ENCODE assay signal across 9 cellular contexts in genomic region chr4:3042226-3042625, GRCh38. TPM values are rescaled to one million over a fixed set of nuclear protein-coding genes. Genes with fewer than 3 reads are reported as not detected.
DNase-seq lines count a peak whose midpoint lies in the region; ATAC-seq and TF ChIP-seq lines count a peak whose summit lies in the region.
"Had no signal": no experiment of that assay in that cellular context is flagged by ENCODE, and none has a peak within 500 bp of the region (broad histone marks: within the 10 kb centered on the region; RNA-seq: fewer than 3 reads in every experiment).

No MANE protein-coding gene starts in this region.

- H2BK120ac ChIP-seq in H9 (ENCODE audit: low read depth, low read length, poor library complexity, severe bottlenecking) = no peak overlapping the region

- 66% methylated on average over 10 of the region's 10 CpGs for WGBS in liver
- WGBS in suprapubic skin = 68% methylated on average over 10 of the region's 10 CpGs
- no CpG with 5 or more reads among the region's 10 CpGs for WGBS in H9 (ENCODE audit: extremely low coverage, insufficient read length, low lambda C conversion rate)

- H3K36me3 ChIP-seq in liver (ENCODE audit: control insufficient read depth in 4 of 4, insufficient read depth in 3 of 4, low read depth in 1 of 4, low read length in 3 of 4) = no peaks in the 10 kb centered on the region
- no peaks in the 10 kb centered on the region for H3K36me3 ChIP-seq in suprapubic skin

- H2BK20ac ChIP-seq in H9 (ENCODE audit: low read depth, low read length, poor library complexity, severe bottlenecking) = no peak overlapping the region

- H3K4me2 ChIP-seq in H9 (ENCODE audit: insufficient read depth, insufficient read length, low read length) = no peak overlapping the region

- H4K5ac ChIP-seq in H9 (ENCODE audit: insufficient read length, low read depth, low read length) = no peak overlapping the region

- H3K79me1 ChIP-seq in H9 (ENCODE audit: insufficient read depth, low read depth, low read length, poor library complexity, severe bottlenecking) = no peaks in the 10 kb centered on the region

- H2BK15ac ChIP-seq in H9 (ENCODE audit: low read depth, low read length) = no peak overlapping the region

- peaks cover 7% of the 10 kb centered on the region for H3K9me3 Mint-ChIP-seq in activated CD4-positive, alpha-beta T cell treated with anti-CD3 and anti-CD28 coated beads for 36 hours (ENCODE audit: low read depth)
- H3K9me3 Mint-ChIP-seq in activated T-helper 1 cell treated with anti-CD3 and anti-CD28 coated beads, Interleukin-12 subunit alpha, Interleukin-12 subunit beta, Interleukin-2, Interleukin-4 antibody, amounts not matched to agents 30 ng/mL and 10 ng/mL and 1 ng/mL, durations not matched to agents 14 hours and 24 hours and 36 hours = peaks cover 4% of the 10 kb centered on the region
- no peaks in the 10 kb centered on the region for H3K9me3 Mint-ChIP-seq in H9

- no peaks in the 10 kb centered on the region for H4K20me1 ChIP-seq in H9 (ENCODE audit: control insufficient read depth, insufficient read depth, insufficient read length)

- H3K4me1 Mint-ChIP-seq in activated CD4-positive, alpha-beta T cell treated with anti-CD3 and anti-CD28 coated beads for 36 hours = peaks cover 51% of the 10 kb centered on the region
- peaks cover 58% of the 10 kb centered on the region for H3K4me1 Mint-ChIP-seq in activated T-helper 1 cell treated with anti-CD3 and anti-CD28 coated beads, Interleukin-12 subunit alpha, Interleukin-12 subunit beta, Interleukin-2, Interleukin-4 antibody, amounts not matched to agents 30 ng/mL and 10 ng/mL and 1 ng/mL, durations not matched to agents 14 hours and 24 hours and 36 hours (ENCODE audit: low read depth)
- peaks cover 4 to 17% of the 10 kb centered on the region in 2 experiments for H3K4me1 Mint-ChIP-seq in H9

- intact Hi-C loops in activated CD4-positive, alpha-beta T cell treated with anti-CD3 and anti-CD28 coated beads for 36 hours (cut with DNase I, micrococcal nuclease) = no loop called here
- intact Hi-C loops in activated T-helper 1 cell treated with anti-CD3 and anti-CD28 coated beads, Interleukin-12 subunit alpha, Interleukin-12 subunit beta, Interleukin-2, Interleukin-4 antibody, amounts not matched to agents 30 ng/mL and 10 ng/mL and 1 ng/mL, durations not matched to agents 14 hours and 24 hours and 36 hours (cut with micrococcal nuclease) = no loop called here

- H3K27ac Mint-ChIP-seq in activated CD4-positive, alpha-beta T cell treated with anti-CD3 and anti-CD28 coated beads for 36 hours = peak overlapping the region; percentile 78
- H3K27ac Mint-ChIP-seq in activated T-helper 1 cell treated with anti-CD3 and anti-CD28 coated beads, Interleukin-12 subunit alpha, Interleukin-12 subunit beta, Interleukin-2, Interleukin-4 antibody, amounts not matched to agents 30 ng/mL and 10 ng/mL and 1 ng/mL, durations not matched to agents 14 hours and 24 hours and 36 hours = peak overlapping the region; percentile 81
- H3K27ac Mint-ChIP-seq in H9 = 0 out of 7 replicates have a peak overlapping the region, but pooled peaks of 1 of the 3 experiments have one; percentile 48

- no peak overlapping the region for H4K8ac ChIP-seq in H9 (replicated peaks; ENCODE audit: insufficient read length, low read depth, low read length)

- H3K9ac ChIP-seq in liver (ENCODE audit: low read depth in 1 of 2, low read length in 2 of 2) (no peak overlapping the region), H9 (ENCODE audit: extremely low read depth, insufficient read length, low read length) (no peak overlapping the region)

- H2AK5ac ChIP-seq in H9 (ENCODE audit: insufficient read length, low read length) = no peak overlapping the region

- no peak overlapping the region for H2BK12ac ChIP-seq in H9 (ENCODE audit: insufficient read length, low read depth, low read length)

- TF ChIP-seq RAD21 in liver (IDR thresholded peaks at IDR 0.05) = no peak

- H3K23ac ChIP-seq in H9 (ENCODE audit: insufficient read length, low read depth, low read length) = no peak overlapping the region

- no peak overlapping the region for H3T11ph ChIP-seq in H9 (ENCODE audit: low read length)

- peak overlapping the region in 1 of 2 donors; percentile 21 for H3K27ac ChIP-seq in liver (ENCODE audit: low read depth in 1 of 2, low read length in 2 of 2)
- peak overlapping the region; percentile 44 for H3K27ac ChIP-seq in suprapubic skin
- no peak overlapping the region for H3K27ac ChIP-seq in H9 (ENCODE audit: insufficient read length, low read depth, low read length)

- H3K4me3 ChIP-seq in liver (ENCODE audit: low read depth in 1 of 3, low read length in 3 of 3) (peak overlapping the region; percentile 6 to 45 (median 22)), suprapubic skin (peak overlapping the region; percentile 53)

- DNase-seq in activated CD4-positive, alpha-beta T cell treated with anti-CD3 and anti-CD28 coated beads for 36 hours = no peak
- no peak for DNase-seq in activated CD4-positive, alpha-beta T cell treated with anti-CD3 and anti-CD28 coated beads, Interleukin-2, amount 50 U/mL, for 4 hours
- DNase-seq in activated T-helper 1 cell treated with anti-CD3 and anti-CD28 coated beads, Interleukin-12 subunit alpha, Interleukin-12 subunit beta, Interleukin-2, Interleukin-4 antibody, amounts not matched to agents 30 ng/mL and 10 ng/mL and 1 ng/mL, durations not matched to agents 14 hours and 24 hours and 36 hours (ENCODE audit: low spot score) = no peak
- DNase-seq in suprapubic skin (ENCODE audit: low spot score in 2 of 2) = no peak
- no peak for DNase-seq in GM03348 (ENCODE audit: low spot score)
- no peak for DNase-seq in stimulated activated naive CD4-positive, alpha-beta T cell treated with Interleukin-2 at 50 U/mL for 16 hours (lab: John Stamatoyannopoulos, UW)
- no peak for DNase-seq in H9

- no peaks in the 10 kb centered on the region for H3K9me3 ChIP-seq in liver (ENCODE audit: control insufficient read depth in 4 of 4, low read length in 3 of 4)
- H3K9me3 ChIP-seq in suprapubic skin = no peaks in the 10 kb centered on the region
- no peaks in the 10 kb centered on the region for H3K9me3 ChIP-seq in H9 (ENCODE audit: control insufficient read depth, low read depth, low read length)

- peaks cover 5% of the 10 kb centered on the region for H3K27me3 Mint-ChIP-seq in activated CD4-positive, alpha-beta T cell treated with anti-CD3 and anti-CD28 coated beads for 36 hours
- H3K27me3 Mint-ChIP-seq in activated T-helper 1 cell treated with anti-CD3 and anti-CD28 coated beads, Interleukin-12 subunit alpha, Interleukin-12 subunit beta, Interleukin-2, Interleukin-4 antibody, amounts not matched to agents 30 ng/mL and 10 ng/mL and 1 ng/mL, durations not matched to agents 14 hours and 24 hours and 36 hours (ENCODE audit: insufficient read depth) = peaks cover 13% of the 10 kb centered on the region
- peaks cover 4% of the 10 kb centered on the region for H3K27me3 Mint-ChIP-seq in H9 (ENCODE audit: low read depth)

- no peak overlapping the region for H3K14ac ChIP-seq in H9 (ENCODE audit: insufficient read depth, low read length)

- no peak overlapping the region for H2BK5ac ChIP-seq in H9 (ENCODE audit: insufficient read length, low read length)

- no peak for ATAC-seq in activated CD4-positive, alpha-beta T cell treated with anti-CD3 and anti-CD28 coated beads for 36 hours

- CTCF ChIA-PET in activated CD4-positive, alpha-beta T cell treated with anti-CD3 and anti-CD28 coated beads for 36 hours (lab: Charles Lee) = interaction anchor here (0.9 to 1.2 kb wide), 4 partner anchors 16 to 88 kb away, joined by 3 to 4 read pairs (median 4); partner anchors contain the start of genes GRK4 and NOP14

- H3K18ac ChIP-seq in H9 (ENCODE audit: insufficient read length, low read depth, low read length) = no peak overlapping the region

- H3K4me1 ChIP-seq in liver (ENCODE audit: control insufficient read depth in 4 of 4, insufficient read depth in 4 of 4, low read length in 3 of 4) (peaks cover 3 to 27% (median 10%) of the 10 kb centered on the region in 4 donors), suprapubic skin (peaks cover 36% of the 10 kb centered on the region), H9 (ENCODE audit: insufficient read depth, low read length) (no peaks in the 10 kb centered on the region)

- no peaks in the 10 kb centered on the region for H3K27me3 ChIP-seq in liver (ENCODE audit: control insufficient read depth in 4 of 4, insufficient read depth in 4 of 4, low read length in 3 of 4)
- no peaks in the 10 kb centered on the region for H3K27me3 ChIP-seq in suprapubic skin
- no peaks in the 10 kb centered on the region for H3K27me3 ChIP-seq in H9 (ENCODE audit: insufficient read depth, low read length)

- TF ChIP-seq CTCF in liver (IDR thresholded peaks at IDR 0.05; ENCODE audit: low read depth, low read length, missing input control) (no peak), suprapubic skin (IDR thresholded peaks at IDR 0.05) (no peak), H9 (conservative IDR thresholded peaks at IDR 0.05) (no peak)

- no peak overlapping the region for H3K56ac ChIP-seq in H9 (ENCODE audit: insufficient read length, low read depth, low read length)

- peaks cover 6% of the 10 kb centered on the region for H3K36me3 Mint-ChIP-seq in activated CD4-positive, alpha-beta T cell treated with anti-CD3 and anti-CD28 coated beads for 36 hours (ENCODE audit: low read depth)
- peaks cover 7% of the 10 kb centered on the region for H3K36me3 Mint-ChIP-seq in activated T-helper 1 cell treated with anti-CD3 and anti-CD28 coated beads, Interleukin-12 subunit alpha, Interleukin-12 subunit beta, Interleukin-2, Interleukin-4 antibody, amounts not matched to agents 30 ng/mL and 10 ng/mL and 1 ng/mL, durations not matched to agents 14 hours and 24 hours and 36 hours (ENCODE audit: low read depth)
- H3K36me3 Mint-ChIP-seq in H9 (ENCODE audit: insufficient read depth in 1 of 3, low read depth in 3 of 3) = no peaks in the 10 kb centered on the region; a peak in 1 of 7 replicates

- POLR2A ChIA-PET in activated CD4-positive, alpha-beta T cell treated with anti-CD3 and anti-CD28 coated beads for 36 hours (lab: Charles Lee) = no interaction called here

- no peak for TF ChIP-seq POLR2A in suprapubic skin (IDR thresholded peaks at IDR 0.05)

- H3K23me2 ChIP-seq in H9 (ENCODE audit: insufficient read length, low read depth, low read length, poor library complexity, severe bottlenecking) = no peaks in the 10 kb centered on the region

- H3K4me3 Mint-ChIP-seq in activated CD4-positive, alpha-beta T cell treated with anti-CD3 and anti-CD28 coated beads for 36 hours = peak overlapping the region; percentile 69
- H3K4me3 Mint-ChIP-seq in activated T-helper 1 cell treated with anti-CD3 and anti-CD28 coated beads, Interleukin-12 subunit alpha, Interleukin-12 subunit beta, Interleukin-2, Interleukin-4 antibody, amounts not matched to agents 30 ng/mL and 10 ng/mL and 1 ng/mL, durations not matched to agents 14 hours and 24 hours and 36 hours = peak overlapping the region; percentile 84
- no peak overlapping the region for H3K4me3 Mint-ChIP-seq in H9

- no peak overlapping the region for H2AFZ ChIP-seq in H9 (ENCODE audit: low read length)

- H3K79me2 ChIP-seq in H9 (ENCODE audit: insufficient read depth, low read length) = no peaks in the 10 kb centered on the region

- H3K4ac ChIP-seq in H9 (ENCODE audit: low read depth, low read length) = no peak overlapping the region

- no peak for TF ChIP-seq EP300 in suprapubic skin (IDR thresholded peaks at IDR 0.05)

- no peak overlapping the region for H4K91ac ChIP-seq in H9 (ENCODE audit: insufficient read length, low read depth, low read length)

RNA-seq across cellular contexts. Expression of gene HTT-AS, which starts 32.1 kb away (rescaled TPM):
- total RNA-seq in activated CD4-positive, alpha-beta T cell treated with anti-CD3 and anti-CD28 coated beads for 36 hours = not detected
- total RNA-seq in activated T-helper 1 cell treated with anti-CD3 and anti-CD28 coated beads, Interleukin-12 subunit alpha, Interleukin-12 subunit beta, Interleukin-2, Interleukin-4 antibody, amounts not matched to agents 30 ng/mL and 10 ng/mL and 1 ng/mL, durations not matched to agents 14 hours and 24 hours and 36 hours = not detected in 2 replicates
- not detected for total RNA-seq in liver
- not detected for polyA plus RNA-seq in liver
- not detected for total RNA-seq in suprapubic skin
- total RNA-seq in H9 (2021) = not detected in 2 replicates
- total RNA-seq: A673 had no signal

RNA-seq across cellular contexts. Expression of gene HTT, which starts 32.3 kb away (rescaled TPM):
- 100 to 1,000 TPM in 1 of 2 experiments, 10 to 100 TPM in 1; 80.1 to 127 TPM for total RNA-seq in activated CD4-positive, alpha-beta T cell treated with anti-CD3 and anti-CD28 coated beads for 36 hours
- 65.9 and 66.9 TPM in 2 replicates for total RNA-seq in activated T-helper 1 cell treated with anti-CD3 and anti-CD28 coated beads, Interleukin-12 subunit alpha, Interleukin-12 subunit beta, Interleukin-2, Interleukin-4 antibody, amounts not matched to agents 30 ng/mL and 10 ng/mL and 1 ng/mL, durations not matched to agents 14 hours and 24 hours and 36 hours
- 10 to 100 TPM; 23.5 to 39.8 TPM for total RNA-seq in liver
- 1 to 10 TPM; 8.6 to 9.3 TPM for polyA plus RNA-seq in liver
- total RNA-seq in suprapubic skin = 100 to 1,000 TPM in 1 of 4 donors, 10 to 100 TPM in 3; 50.1 to 192 (median 81.0) TPM
- total RNA-seq in H9 (2021) = 60.9 and 64.4 TPM in 2 replicates

Comparison
In these comparisons a context has a peak if more than half of its experiments do, and no peak if none do; other contexts are left out.
1. H3K4me3 Mint-ChIP-seq: peak in activated CD4-positive, alpha-beta T cell treated with anti-CD3 and anti-CD28 coated beads for 36 hours (single experiment) and activated T-helper 1 cell treated with anti-CD3 and anti-CD28 coated beads, Interleukin-12 subunit alpha, Interleukin-12 subunit beta, Interleukin-2, Interleukin-4 antibody, amounts not matched to agents 30 ng/mL and 10 ng/mL and 1 ng/mL, durations not matched to agents 14 hours and 24 hours and 36 hours (single experiment); none in H9 (0 of 2).